8 cellular contexts compared by ENCODE assay signal in the genomic region with DNA sequence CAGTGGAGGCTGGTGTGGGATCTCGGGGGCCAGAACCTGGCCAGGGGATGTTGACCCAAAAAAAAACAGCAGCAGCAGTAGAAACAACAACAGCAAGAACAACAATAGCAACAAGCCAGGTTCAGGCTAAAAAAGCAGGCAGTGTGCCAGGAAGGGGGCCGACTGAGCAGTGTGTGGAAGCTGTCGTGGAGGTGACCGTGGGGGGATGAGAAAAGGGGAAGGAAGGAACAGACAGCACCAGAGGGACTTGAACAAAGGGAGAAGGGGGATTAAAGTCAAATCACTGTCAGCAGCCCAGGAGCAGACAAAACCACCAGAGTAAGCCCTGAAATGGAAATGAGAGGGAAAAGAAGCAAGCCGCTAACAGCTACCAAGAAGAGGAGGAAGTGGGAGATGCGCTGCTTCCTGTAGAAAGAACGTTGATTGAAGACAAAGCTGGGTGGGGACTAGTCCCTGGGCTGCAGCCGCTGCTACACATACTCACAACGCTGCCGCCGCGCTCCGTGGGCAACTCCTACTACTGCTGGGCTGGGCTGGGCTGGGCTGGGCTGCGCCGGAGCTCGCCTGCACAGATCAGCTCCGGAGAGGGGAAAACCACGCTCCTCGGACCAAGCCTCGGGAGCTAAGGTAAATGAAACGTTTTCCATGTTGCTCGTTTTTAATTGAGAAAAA. TPM values are rescaled to one million over a fixed set of nuclear protein-coding genes. Genes with fewer than 3 reads are reported as not detected.
DNase-seq lines count a peak whose midpoint lies in the region; ATAC-seq and TF ChIP-seq lines count a peak whose summit lies in the region.

TSS of gene GNG2 (plus strand) at position 449 of the 672 bp plus-strand sequence. CDS start 90,067 bp downstream, outside the sequence.

- H3K4me3 ChIP-seq in cardiac fibroblast (replicated peaks in 1 of 2; ENCODE audit: low read depth in 2 of 2, low read length in 2 of 2), result peak within 1 kb of the TSS; percentile 49 to 68

- peaks cover 53% of the 10 kb centered on the region for H3K4me1 Mint-ChIP-seq in WTC11

- H3K9me3 Mint-ChIP-seq in WTC11, result peaks cover 4% of the 10 kb centered on the region; the same call in 1 of the 2 replicates

- POLR2A ChIA-PET in WTC11 (lab: Charles Lee), result no interaction called here

- H3K27me3 Mint-ChIP-seq in WTC11 (ENCODE audit: low read depth), result peaks cover 34% of the 10 kb centered on the region

- no peak for TF ChIP-seq CTCF in WTC11 (IDR thresholded peaks at IDR 0.05)
- no peak for TF ChIP-seq CTCF in cardiac fibroblast (IDR thresholded peaks at IDR 0.05; ENCODE audit: low read depth, low read length)

- 0 out of 2 replicates have a peak within 1 kb of the TSS, but pooled peaks have one; percentile 12 for H3K27ac Mint-ChIP-seq in WTC11

- ATAC-seq in GM18520 (IDR thresholded peaks at IDR 0.05; ENCODE audit: unreplicated experiment) (peak; percentile 74), HG03039 (IDR thresholded peaks at IDR 0.05; ENCODE audit: unreplicated experiment) (peak; percentile 91), WTC11 (peak; percentile 96)

- CTCF ChIA-PET in WTC11 (lab: Charles Lee), result interaction anchor here (0.6 to 1.7 kb wide), 6 partner anchors 12 to 118 kb away, joined by 3 to 5 read pairs (median 4); no protein-coding TSS in a partner anchor

- DNase-seq in NCI-H2171 (lab: John Stamatoyannopoulos, UW) (peak; percentile 36), WTC11 (ENCODE audit: low spot score) (peak; percentile 71), cardiac fibroblast (ENCODE audit: low read depth in 2 of 2) (peak; percentile 84 to 86), iris pigment epithelial cell (ENCODE audit: low read depth) (peak; percentile 91), RKO (ENCODE audit: low spot score) (no peak)
- DNase-seq in stimulated activated CD4-positive, alpha-beta T cell treated with anti-CD3 and anti-CD28 coated beads, Interleukin-12 subunit alpha, Interleukin-12 subunit beta, amount 100 ng/mL, for 24 hours (ENCODE audit: low read depth in 2 of 2), result peak; percentile 60 to 67

- no peaks in the 10 kb centered on the region for H3K36me3 Mint-ChIP-seq in WTC11

- peak within 1 kb of the TSS; percentile 72 for H3K4me3 Mint-ChIP-seq in WTC11

TF ChIP-seq in WTC11, 78 proteins besides CTCF, POLR2A, EP300 and RAD21:
- no peak for TF ChIP-seq SMAD3 (CRISPR knock-in tag; IDR thresholded peaks at IDR 0.05; ENCODE audit: borderline replicate concordance)
- 0 out of 2 replicates have a peak, but pooled peaks have one; percentile 20 for TF ChIP-seq SP1 (CRISPR knock-in tag; conservative IDR thresholded peaks at IDR 0.05)
- 0 out of 2 replicates have a peak, but pooled peaks have one; percentile 31 for TF ChIP-seq MAX (CRISPR knock-in tag; IDR thresholded peaks at IDR 0.05)
- peak; percentile 59; the same call in 1 of the 2 replicates for TF ChIP-seq ETV6 (CRISPR knock-in tag; IDR thresholded peaks at IDR 0.05)
TF ChIP-seq in WTC11: peak in this region for 3.

RNA-seq across cellular contexts. Expression of gene GNG2, which starts in this region (rescaled TPM):
- 10.4 to 11.4 TPM (median 10.7 TPM) in 3 replicates for total RNA-seq in WTC11 (2021)
